11 cellular contexts compared by ENCODE assay signal in the genomic region with DNA sequence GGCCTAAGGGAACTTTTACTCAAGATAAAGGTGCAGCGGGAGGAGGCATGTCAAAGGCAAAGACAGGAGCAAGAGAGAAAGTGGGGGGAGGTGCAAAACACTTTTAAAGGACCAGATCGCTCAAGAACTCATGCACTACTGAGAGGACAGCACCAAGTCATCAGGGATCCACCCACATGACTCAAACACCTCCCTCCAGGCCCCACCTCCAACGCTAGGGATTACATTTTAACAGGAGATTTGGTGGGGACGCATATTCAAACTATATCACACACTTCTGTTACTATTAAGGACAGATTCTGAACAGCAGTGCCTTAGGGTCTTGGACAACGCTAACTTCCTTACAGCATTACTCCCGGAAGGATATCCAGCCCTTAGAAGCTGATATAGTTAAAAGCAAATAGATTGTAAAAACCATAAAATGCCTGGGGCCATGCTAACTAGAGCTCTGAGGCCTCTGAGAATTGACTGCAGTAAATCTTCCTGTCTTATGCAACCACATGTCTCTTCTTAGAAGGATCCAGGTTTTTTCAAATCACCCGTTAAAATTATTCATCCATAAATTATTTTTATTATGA. TPM values are rescaled to one million over a fixed set of nuclear protein-coding genes. Genes with fewer than 3 reads are reported as not detected.
DNase-seq lines count a peak whose midpoint lies in the region; ATAC-seq, FAIRE-seq and TF ChIP-seq lines count a peak whose summit lies in the region.
"Had no signal": no experiment of that assay in that cellular context is flagged by ENCODE, and none has a peak within 500 bp of the region (broad histone marks: within the 10 kb centered on the region; RNA-seq: fewer than 3 reads in every experiment).

No MANE protein-coding gene starts in this region.

- peaks cover 5% of the 10 kb centered on the region for H3K4me1 Mint-ChIP-seq in activated naive CD8-positive, alpha-beta T cell treated with anti-CD3 and anti-CD28 coated beads for 36 hours

- no peak for TF ChIP-seq CTCF in coronary artery (IDR thresholded peaks at IDR 0.05)

- H3K27ac ChIP-seq in coronary artery = no peak overlapping the region
- H3K27ac ChIP-seq: prostate gland, WERI-Rb-1 had no signal

- H3K9me3 Mint-ChIP-seq in activated naive CD8-positive, alpha-beta T cell treated with anti-CD3 and anti-CD28 coated beads for 36 hours = no peaks in the 10 kb centered on the region

- DNase-seq in GM18507 (ENCODE audit: extremely low spot score, insufficient read length, low read depth) (no peak), OCI-M1 (lab: John Stamatoyannopoulos, UW) (peak; percentile 76), kidney tubule cell (ENCODE audit: low spot score) (peak; percentile 69), coronary artery (ENCODE audit: low spot score) (no peak), NCI-H446 treated with DMSO at 0.1 percent for 48 hours (lab: John Stamatoyannopoulos, UW) (no peak)
- DNase-seq in stimulated activated CD4-positive, alpha-beta T cell treated with anti-CD3 and anti-CD28 coated beads, Interleukin-2, amount 100 ng/mL, for 48 hours = no peak
- no peak for DNase-seq in activated naive CD8-positive, alpha-beta T cell treated with anti-CD3 and anti-CD28 coated beads for 36 hours
- DNase-seq: NCI-H1105, WERI-Rb-1 had no signal

- H3K27me3 Mint-ChIP-seq in activated naive CD8-positive, alpha-beta T cell treated with anti-CD3 and anti-CD28 coated beads for 36 hours = peaks cover 12% of the 10 kb centered on the region

- no peak overlapping the region for H3K27ac Mint-ChIP-seq in activated naive CD8-positive, alpha-beta T cell treated with anti-CD3 and anti-CD28 coated beads for 36 hours

- no peak overlapping the region for H3K4me3 Mint-ChIP-seq in activated naive CD8-positive, alpha-beta T cell treated with anti-CD3 and anti-CD28 coated beads for 36 hours

- no peaks in the 10 kb centered on the region for H3K36me3 Mint-ChIP-seq in activated naive CD8-positive, alpha-beta T cell treated with anti-CD3 and anti-CD28 coated beads for 36 hours

- peak; percentile 50 for ATAC-seq in HG02642 (IDR thresholded peaks at IDR 0.05; ENCODE audit: poor library complexity, unreplicated experiment)

- peak; percentile 81 for FAIRE-seq in GM18507 (lab: Jason Lieb, UNC)

- H3K4me3 ChIP-seq in coronary artery = no peak overlapping the region
- H3K4me3 ChIP-seq: prostate gland had no signal

RNA-seq across cellular contexts. Expression of gene ZC3H12C, which starts 16.7 kb away (rescaled TPM):
- under 1 TPM; 0.10 to 0.20 TPM for total RNA-seq in activated naive CD8-positive, alpha-beta T cell treated with anti-CD3 and anti-CD28 coated beads for 36 hours

Comparison
In these comparisons a context has a peak if more than half of its experiments do, and no peak if none do; other contexts are left out.
1. DNase-seq: peak in OCI-M1 (single experiment) and kidney tubule cell (single experiment); none in GM18507 (single experiment), stimulated activated CD4-positive, alpha-beta T cell treated with anti-CD3 and anti-CD28 coated beads, Interleukin-2, amount 100 ng/mL, for 48 hours (0 of 2), activated naive CD8-positive, alpha-beta T cell treated with anti-CD3 and anti-CD28 coated beads for 36 hours (single experiment), coronary artery (single experiment) and NCI-H446 treated with DMSO at 0.1 percent for 48 hours (single experiment).